In genomic region chr1:168636200-168636599, GRCh38 we compare ENCODE assay signal across 11 cellular contexts. TPM values are rescaled to one million over a fixed set of nuclear protein-coding genes. Genes with fewer than 3 reads are reported as not detected.
DNase-seq lines count a peak whose midpoint lies in the region; ATAC-seq and TF ChIP-seq lines count a peak whose summit lies in the region.
"Had no signal": no experiment of that assay in that cellular context is flagged by ENCODE, and none has a peak within 500 bp of the region (broad histone marks: within the 10 kb centered on the region; RNA-seq: fewer than 3 reads in every experiment).

No MANE protein-coding gene starts in this region.

- H3K27ac ChIP-seq in left lung, result peak overlapping the region; percentile 41 to 45
- peak overlapping the region in 1 of 2 donors; percentile 25 for H3K27ac ChIP-seq in aorta (ENCODE audit: low read depth in 1 of 2, low read length in 2 of 2)
- H3K27ac ChIP-seq: adrenal gland had no signal

- DNase-seq in NCI-H82 (lab: John Stamatoyannopoulos, UW) (peak; percentile 42), NCI-H82 treated with DMSO at 0.1 percent for 48 hours (lab: John Stamatoyannopoulos, UW; ENCODE audit: unreplicated experiment) (no peak), left lung (no peak), aorta (no peak), DMS 273 treated with DMSO at 0.1 percent for 48 hours (lab: John Stamatoyannopoulos, UW) (no peak)
- DNase-seq in activated CD4-positive, alpha-beta T cell treated with anti-CD3 and anti-CD28 coated beads, Interleukin-2, amount 10 ng/mL, durations not matched to agents 7 days and 5 days, result no peak
- DNase-seq: AML-193; stimulated activated CD4-positive, alpha-beta T cell treated with anti-CD3 and anti-CD28 coated beads, Interleukin-15, amount 100 ng/mL, for 24 hours had no signal

- POLR2A ChIA-PET in activated CD4-positive, alpha-beta T cell treated with anti-CD3 and anti-CD28 coated beads, Interleukin-2, amount 10 ng/mL, durations not matched to agents 7 days and 5 days (lab: Charles Lee), result no interaction called here

- peak; percentile 84 for ATAC-seq in left lung
- ATAC-seq in aorta (ENCODE audit: low FRiP score), result peak; percentile 71
- no peak for ATAC-seq in HG03095 (IDR thresholded peaks at IDR 0.05; ENCODE audit: unreplicated experiment)

- 20 to 24% methylated on average over 1 of the region's 1 CpG for WGBS in aorta, 2 donors

- H3K4me3 Mint-ChIP-seq in brain, result no peak overlapping the region
- H3K4me3 Mint-ChIP-seq in activated CD4-positive, alpha-beta T cell treated with anti-CD3 and anti-CD28 coated beads, Interleukin-2, amount 10 ng/mL, durations not matched to agents 7 days and 5 days, result no peak overlapping the region

- no peaks in the 10 kb centered on the region for H3K27me3 ChIP-seq in left lung
- no peaks in the 10 kb centered on the region for H3K27me3 ChIP-seq in aorta (ENCODE audit: control insufficient read depth in 1 of 2, insufficient read depth in 2 of 2, low read length in 1 of 2)
- H3K27me3 ChIP-seq: adrenal gland had no signal

- no peaks in the 10 kb centered on the region for H3K36me3 Mint-ChIP-seq in brain
- no peaks in the 10 kb centered on the region for H3K36me3 Mint-ChIP-seq in activated CD4-positive, alpha-beta T cell treated with anti-CD3 and anti-CD28 coated beads, Interleukin-2, amount 10 ng/mL, durations not matched to agents 7 days and 5 days (ENCODE audit: low read depth)

- H3K4me3 ChIP-seq in left lung (no peak overlapping the region), aorta (ENCODE audit: low read length in 2 of 2) (no peak overlapping the region)
- H3K4me3 ChIP-seq: adrenal gland had no signal

- intact Hi-C loops in left lung (cut with DNase I) (no loop called here), aorta (cut with DNase I) (no loop called here)

- H3K27ac Mint-ChIP-seq in brain, result peak overlapping the region; percentile 3 to 93 (median 82)
- no peak overlapping the region for H3K27ac Mint-ChIP-seq in activated CD4-positive, alpha-beta T cell treated with anti-CD3 and anti-CD28 coated beads, Interleukin-2, amount 10 ng/mL, durations not matched to agents 7 days and 5 days

- H3K36me3 ChIP-seq in left lung (no peaks in the 10 kb centered on the region), aorta (ENCODE audit: control insufficient read depth in 1 of 2, insufficient read depth in 2 of 2, low read length in 1 of 2) (no peaks in the 10 kb centered on the region)
- H3K36me3 ChIP-seq: adrenal gland had no signal

- H3K4me1 Mint-ChIP-seq in brain, result peaks cover 25% of the 10 kb centered on the region
- no peaks in the 10 kb centered on the region for H3K4me1 Mint-ChIP-seq in activated CD4-positive, alpha-beta T cell treated with anti-CD3 and anti-CD28 coated beads, Interleukin-2, amount 10 ng/mL, durations not matched to agents 7 days and 5 days

- no peaks in the 10 kb centered on the region for H3K9me3 Mint-ChIP-seq in brain
- H3K9me3 Mint-ChIP-seq in activated CD4-positive, alpha-beta T cell treated with anti-CD3 and anti-CD28 coated beads, Interleukin-2, amount 10 ng/mL, durations not matched to agents 7 days and 5 days, result no peaks in the 10 kb centered on the region

- TF ChIP-seq CTCF in brain (conservative IDR thresholded peaks at IDR 0.05) (no peak), left lung (IDR thresholded peaks at IDR 0.05) (peak in 1 of 2 donors; percentile 36)

- CTCF ChIA-PET in activated CD4-positive, alpha-beta T cell treated with anti-CD3 and anti-CD28 coated beads, Interleukin-2, amount 10 ng/mL, durations not matched to agents 7 days and 5 days (lab: Charles Lee), result interaction anchor here (0.6 to 2.1 kb wide), 4 partner anchors 9 to 821 kb away, joined by 3 to 6 read pairs (median 5); no protein-coding TSS in a partner anchor

- peaks cover 5 to 7% of the 10 kb centered on the region in 2 donors for H3K4me1 ChIP-seq in left lung
- H3K4me1 ChIP-seq in aorta (ENCODE audit: control insufficient read depth in 1 of 2, insufficient read depth in 2 of 2, low read length in 2 of 2), result peaks cover 0 to 4% of the 10 kb centered on the region in 2 donors
- H3K4me1 ChIP-seq: adrenal gland had no signal

- H3K9me3 ChIP-seq in left lung, result no peaks in the 10 kb centered on the region
- H3K9me3 ChIP-seq in aorta (ENCODE audit: control insufficient read depth, low read length), result no peaks in the 10 kb centered on the region
- H3K9me3 ChIP-seq: adrenal gland had no signal

- peaks cover 11% of the 10 kb centered on the region for H3K27me3 Mint-ChIP-seq in brain
- peaks cover 12% of the 10 kb centered on the region for H3K27me3 Mint-ChIP-seq in activated CD4-positive, alpha-beta T cell treated with anti-CD3 and anti-CD28 coated beads, Interleukin-2, amount 10 ng/mL, durations not matched to agents 7 days and 5 days

RNA-seq across cellular contexts. Expression of gene XCL1, which starts 59.8 kb away (rescaled TPM):
- polyA plus RNA-seq in brain (ENCODE audit: insufficient read depth, low read depth, low replicate concordance) (3.6 TPM), aorta (under 1 TPM in 1 of 2 donors, not detected in 1; 0.20 TPM)
- total RNA-seq in left lung (under 1 TPM in 1 of 2 donors, not detected in 1; 0.73 TPM), aorta (under 1 TPM in 1 of 2 donors, not detected in 1; 0.26 TPM)
- under 1 TPM in 1 of 2 experiments, not detected in 1; 0.15 TPM for total RNA-seq in activated CD4-positive, alpha-beta T cell treated with anti-CD3 and anti-CD28 coated beads, Interleukin-2, amount 10 ng/mL, durations not matched to agents 7 days and 5 days
